Comparison of ENCODE assay signal across 13 cellular contexts in the genomic region with DNA sequence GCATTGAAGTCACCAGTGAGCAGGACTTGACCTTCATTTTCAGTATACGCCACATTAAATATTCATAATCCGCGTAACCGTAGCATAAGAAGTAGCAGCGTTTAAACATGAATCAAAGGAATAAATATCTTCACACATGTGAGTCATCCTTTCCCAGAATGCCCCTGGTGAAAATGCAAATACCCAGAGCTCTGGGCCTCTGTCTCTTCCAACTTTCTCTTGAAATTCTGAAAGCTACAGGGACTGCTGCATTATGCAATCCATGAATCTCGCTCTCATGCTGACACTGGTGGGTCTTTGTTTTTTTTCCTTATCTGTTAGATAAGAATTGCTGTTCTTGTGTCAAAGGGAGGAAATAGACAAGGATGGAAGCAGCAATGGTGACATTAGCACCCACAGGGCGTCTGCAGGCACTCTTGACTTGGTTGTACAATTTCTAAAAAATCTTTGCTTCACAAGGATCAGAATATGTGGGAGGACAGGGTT.
A peak's percentile ranks its signal among the peaks of the same experiment; 100 is the strongest.
DNase-seq lines count a peak whose midpoint lies in the region; ATAC-seq and TF ChIP-seq lines count a peak whose summit lies in the region.
"Had no signal": no experiment of that assay in that cellular context is flagged by ENCODE, and none has a peak within 500 bp of the region (broad histone marks: within the 10 kb centered on the region; RNA-seq: fewer than 3 reads in every experiment).

No MANE protein-coding gene starts in this region.

- no peaks in the 10 kb centered on the region for H3K9me3 Mint-ChIP-seq in T-cell
- H3K9me3 Mint-ChIP-seq: activated naive CD8-positive, alpha-beta T cell treated with anti-CD3 and anti-CD28 coated beads for 36 hours had no signal

- H3K4me3 ChIP-seq in esophagus squamous epithelium, result no peak overlapping the region
- peak overlapping the region; percentile 12 for H3K4me3 ChIP-seq in neural cell (ENCODE audit: low read length)

- no peak for TF ChIP-seq RAD21 in neural cell (conservative IDR thresholded peaks at IDR 0.05)

- no peaks in the 10 kb centered on the region for H3K9me2 ChIP-seq in neural cell (ENCODE audit: insufficient read depth, low read length)

- no peak for TF ChIP-seq EP300 in neural cell (conservative IDR thresholded peaks at IDR 0.05; ENCODE audit: poor library complexity, severe bottlenecking)

- no peak for TF ChIP-seq POLR2A in esophagus squamous epithelium (IDR thresholded peaks at IDR 0.05)

- peaks cover 0 to 63% (median 29%) of the 10 kb centered on the region in 3 donors for H3K4me1 ChIP-seq in esophagus squamous epithelium
- H3K4me1 ChIP-seq: parathyroid adenoma had no signal

- H3K27ac ChIP-seq in esophagus squamous epithelium (peak overlapping the region in 3 of 4 donors; percentile 41 to 73 (median 72)), neural cell (ENCODE audit: low read length) (peak overlapping the region; percentile 74)
- H3K27ac ChIP-seq: parathyroid adenoma had no signal

- H3F3A ChIP-seq in neural cell (ENCODE audit: insufficient read depth, low read length, poor library complexity, severe bottlenecking), result peaks cover 6% of the 10 kb centered on the region

- H3K27ac Mint-ChIP-seq in T-cell, result no peak overlapping the region
- H3K27ac Mint-ChIP-seq: activated naive CD8-positive, alpha-beta T cell treated with anti-CD3 and anti-CD28 coated beads for 36 hours had no signal

- CTCF ChIA-PET in T-cell (lab: Charles Lee), result no interaction called here

- no peaks in the 10 kb centered on the region for H3K79me2 ChIP-seq in neural cell (replicated peaks; ENCODE audit: insufficient read depth, low read length)
- H3K79me2 ChIP-seq: parathyroid adenoma had no signal

- no peaks in the 10 kb centered on the region for H3K4me1 Mint-ChIP-seq in T-cell

- ATAC-seq in T-cell (replicated peaks in 1 of 4) (no peak), GM18511 (IDR thresholded peaks at IDR 0.05; ENCODE audit: unreplicated experiment) (no peak), GM19395 (IDR thresholded peaks at IDR 0.05; ENCODE audit: unreplicated experiment) (no peak), HG02885 (IDR thresholded peaks at IDR 0.05; ENCODE audit: poor library complexity, unreplicated experiment) (no peak)
- ATAC-seq: HCT116 had no signal

- POLR2A ChIA-PET in T-cell (lab: Charles Lee), result no interaction called here

- no peak overlapping the region for H3K4me3 Mint-ChIP-seq in T-cell
- H3K4me3 Mint-ChIP-seq: activated naive CD8-positive, alpha-beta T cell treated with anti-CD3 and anti-CD28 coated beads for 36 hours had no signal

- DNase-seq in COLO829 (ENCODE audit: low spot score), result peak; percentile 45
- peak; percentile 13 for DNase-seq in NOMO-1 treated with dmso at 0.1 percent for 144 hours (lab: John Stamatoyannopoulos, UW; ENCODE audit: unreplicated experiment)
- DNase-seq in esophagus squamous epithelium (lab: John Stamatoyannopoulos, UW), result no peak
- no peak for DNase-seq in T-cell
- DNase-seq: activated naive CD8-positive, alpha-beta T cell treated with anti-CD3 and anti-CD28 coated beads for 36 hours; Calu3; glutamatergic neuron had no signal

- H2AFZ ChIP-seq in neural cell (ENCODE audit: low read depth, low read length), result no peak overlapping the region
- H2AFZ ChIP-seq: parathyroid adenoma had no signal

- no peak overlapping the region for H3K4me2 ChIP-seq in neural cell (ENCODE audit: low read length)

- H3K36me3 ChIP-seq in esophagus squamous epithelium (no peaks in the 10 kb centered on the region), neural cell (ENCODE audit: insufficient read depth, low read length) (no peaks in the 10 kb centered on the region)

- peak overlapping the region; percentile 20 for H3K9ac ChIP-seq in neural cell (ENCODE audit: low read length)
- H3K9ac ChIP-seq: parathyroid adenoma had no signal

- no peak for TF ChIP-seq CTCF in esophagus squamous epithelium (IDR thresholded peaks at IDR 0.05)
- no peak for TF ChIP-seq CTCF in neural cell (IDR thresholded peaks at IDR 0.05; ENCODE audit: poor library complexity, severe bottlenecking)

- H3K27me3 ChIP-seq in esophagus squamous epithelium (no peaks in the 10 kb centered on the region), neural cell (ENCODE audit: insufficient read depth, low read depth, low read length) (no peaks in the 10 kb centered on the region)

- intact Hi-C loops in esophagus squamous epithelium (cut with DNase I), result no loop called here

- H3K9me3 ChIP-seq in esophagus squamous epithelium (no peaks in the 10 kb centered on the region), neural cell (ENCODE audit: low read length) (no peaks in the 10 kb centered on the region)

- no peaks in the 10 kb centered on the region for H4K20me1 ChIP-seq in neural cell (ENCODE audit: insufficient read depth)

- H3K27me3 Mint-ChIP-seq in T-cell, result no peaks in the 10 kb centered on the region

- H3K36me3 Mint-ChIP-seq in T-cell, result no peaks in the 10 kb centered on the region
- H3K36me3 Mint-ChIP-seq: activated naive CD8-positive, alpha-beta T cell treated with anti-CD3 and anti-CD28 coated beads for 36 hours had no signal

- WGBS in esophagus squamous epithelium, 2 donors, result 37 to 49% methylated on average over 7 of the region's 7 CpGs

TF ChIP-seq in neural cell, 6 proteins besides CTCF, POLR2A, EP300 and RAD21:
- TF ChIP-seq, protein P1, sequence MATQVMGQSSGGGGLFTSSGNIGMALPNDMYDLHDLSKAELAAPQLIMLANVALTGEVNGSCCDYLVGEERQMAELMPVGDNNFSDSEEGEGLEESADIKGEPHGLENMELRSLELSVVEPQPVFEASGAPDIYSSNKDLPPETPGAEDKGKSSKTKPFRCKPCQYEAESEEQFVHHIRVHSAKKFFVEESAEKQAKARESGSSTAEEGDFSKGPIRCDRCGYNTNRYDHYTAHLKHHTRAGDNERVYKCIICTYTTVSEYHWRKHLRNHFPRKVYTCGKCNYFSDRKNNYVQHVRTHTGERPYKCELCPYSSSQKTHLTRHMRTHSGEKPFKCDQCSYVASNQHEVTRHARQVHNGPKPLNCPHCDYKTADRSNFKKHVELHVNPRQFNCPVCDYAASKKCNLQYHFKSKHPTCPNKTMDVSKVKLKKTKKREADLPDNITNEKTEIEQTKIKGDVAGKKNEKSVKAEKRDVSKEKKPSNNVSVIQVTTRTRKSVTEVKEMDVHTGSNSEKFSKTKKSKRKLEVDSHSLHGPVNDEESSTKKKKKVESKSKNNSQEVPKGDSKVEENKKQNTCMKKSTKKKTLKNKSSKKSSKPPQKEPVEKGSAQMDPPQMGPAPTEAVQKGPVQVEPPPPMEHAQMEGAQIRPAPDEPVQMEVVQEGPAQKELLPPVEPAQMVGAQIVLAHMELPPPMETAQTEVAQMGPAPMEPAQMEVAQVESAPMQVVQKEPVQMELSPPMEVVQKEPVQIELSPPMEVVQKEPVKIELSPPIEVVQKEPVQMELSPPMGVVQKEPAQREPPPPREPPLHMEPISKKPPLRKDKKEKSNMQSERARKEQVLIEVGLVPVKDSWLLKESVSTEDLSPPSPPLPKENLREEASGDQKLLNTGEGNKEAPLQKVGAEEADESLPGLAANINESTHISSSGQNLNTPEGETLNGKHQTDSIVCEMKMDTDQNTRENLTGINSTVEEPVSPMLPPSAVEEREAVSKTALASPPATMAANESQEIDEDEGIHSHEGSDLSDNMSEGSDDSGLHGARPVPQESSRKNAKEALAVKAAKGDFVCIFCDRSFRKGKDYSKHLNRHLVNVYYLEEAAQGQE (IDR thresholded peaks at IDR 0.05; ENCODE audit: borderline replicate concordance), result no peak
- TF ChIP-seq MXI1 (conservative IDR thresholded peaks at IDR 0.05; ENCODE audit: poor library complexity, severe bottlenecking) (no peak), POLR2AphosphoS5 (IDR thresholded peaks at IDR 0.05) (no peak), TAF1 (IDR thresholded peaks at IDR 0.05; ENCODE audit: low read depth) (no peak), SMC3 (conservative IDR thresholded peaks at IDR 0.05; ENCODE audit: poor library complexity) (no peak), EZH2 (IDR thresholded peaks at IDR 0.05; ENCODE audit: borderline replicate concordance, insufficient read depth, low read length, poor library complexity, severe bottlenecking) (no peak)

Comparison
In these comparisons a context has a peak if more than half of its experiments do, and no peak if none do; other contexts are left out.
1. DNase-seq: peak in COLO829 (single experiment) and NOMO-1 treated with dmso at 0.1 percent for 144 hours (single experiment); none in esophagus squamous epithelium (single experiment) and T-cell (0 of 34).